In the genomic region with DNA sequence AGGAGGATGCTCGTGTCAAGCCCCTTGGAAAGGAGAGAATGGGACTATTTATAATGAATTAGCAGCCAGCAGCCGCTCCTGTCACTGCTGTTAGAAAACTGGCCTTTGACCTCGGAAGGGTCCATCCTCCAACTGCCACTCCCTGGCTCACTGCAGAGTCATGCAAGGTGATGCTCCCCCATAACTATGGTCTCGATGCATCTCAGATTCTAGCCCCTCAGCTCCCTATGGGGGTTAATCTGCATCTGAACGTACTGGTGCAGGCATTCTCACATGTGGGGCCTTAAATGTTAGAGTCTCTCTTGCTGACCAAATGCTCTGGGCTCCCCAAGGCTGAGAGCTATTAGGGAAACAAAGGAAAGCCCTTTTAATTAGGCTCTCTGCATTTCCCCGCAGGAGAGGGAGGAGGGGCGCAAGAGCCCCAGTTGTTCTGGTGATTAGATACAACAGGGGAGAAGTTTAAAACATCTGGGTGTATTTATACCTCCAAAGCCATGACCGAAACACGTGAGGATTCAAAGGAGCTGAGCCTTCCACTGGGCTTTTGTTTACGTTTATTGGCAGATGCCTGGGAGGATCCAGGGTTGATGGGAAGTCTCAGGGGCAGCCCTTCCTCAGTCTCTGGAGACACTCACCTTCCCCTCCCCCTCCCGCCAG, we compare ENCODE assay signal across 34 cellular contexts.
DNase-seq lines count a peak whose midpoint lies in the region; ATAC-seq, FAIRE-seq and TF ChIP-seq lines count a peak whose summit lies in the region.
"Had no signal": no experiment of that assay in that cellular context is flagged by ENCODE, and none has a peak within 500 bp of the region (broad histone marks: within the 10 kb centered on the region; RNA-seq: fewer than 3 reads in every experiment).

No MANE protein-coding gene starts in this region.

- H3K4me3 Mint-ChIP-seq in WTC11: peak overlapping the region; percentile 47
- H3K4me3 Mint-ChIP-seq: activated naive CD8-positive, alpha-beta T cell treated with anti-CD3 and anti-CD28 coated beads for 36 hours had no signal

- H3K4me3 ChIP-seq in HUES64 (ENCODE audit: low read length) (no peak overlapping the region), small intestine (ENCODE audit: low read depth in 1 of 2, low read length in 2 of 2) (no peak overlapping the region)
- H3K4me3 ChIP-seq: BLaER1, breast epithelium, GM12878, left ventricle myocardium inferior, tibial artery had no signal

- POLR2A ChIA-PET in WTC11 (lab: Charles Lee): interaction anchor here (0.6 to 1.1 kb wide), 4 partner anchors 10 to 361 kb away, joined by 3 to 5 read pairs (median 4); partner anchors contain the start of gene HES1

- peak; percentile 46 for DNase-seq in WTC11 (ENCODE audit: low spot score)
- peak; percentile 73 for DNase-seq in iPS-NIHi11 (ENCODE audit: low spot score)
- DNase-seq in small intestine: peak; percentile 46
- DNase-seq in T1000 (lab: John Stamatoyannopoulos, UW): no peak
- no peak for DNase-seq in activated CD4-positive, alpha-beta T cell treated with anti-CD3 and anti-CD28 coated beads for 1 hour
- DNase-seq: activated CD4-positive, alpha-beta T cell treated with anti-CD3 and anti-CD28 coated beads for 48 hours; activated CD8-positive, alpha-beta memory T cell treated with anti-CD3 and anti-CD28 coated beads for 24 hours; activated effector memory CD4-positive, alpha-beta T cell treated with Interleukin-2 at 50 U/mL for 16 hours; activated naive CD8-positive, alpha-beta T cell treated with anti-CD3 and anti-CD28 coated beads for 36 hours; activated T-cell treated with anti-CD3 and anti-CD28 coated beads, Interleukin-2, amount 50 U/mL, for 1 hour; anterior cingulate cortex; effector CD4-positive, alpha-beta T cell; EL; HCEC 1CT; hippocampal formation; islet precursor cell; left ventricle myocardium inferior; NCI-H1048; NCI-H1694; NCI-H526; SHP77; stimulated activated CD4-positive, alpha-beta T cell treated with anti-CD3 and anti-CD28 coated beads, Interleukin-4, amount 100 ng/mL, for 1 hour; tibial artery had no signal

- 16% methylated on average over 10 of the region's 11 CpGs for WGBS in HUES64
- 59 to 78% (median 71%) methylated on average over 11 of the region's 11 CpGs for WGBS in small intestine, 3 donors

- H3K9me3 Mint-ChIP-seq in WTC11: peaks cover 10% of the 10 kb centered on the region
- H3K9me3 Mint-ChIP-seq: activated naive CD8-positive, alpha-beta T cell treated with anti-CD3 and anti-CD28 coated beads for 36 hours; IgD-negative memory B cell had no signal

- no peak for FAIRE-seq in small intestine (lab: Jason Lieb, UNC)
- FAIRE-seq: GM12878 had no signal

- no peak for TF ChIP-seq CTCF in WTC11 (IDR thresholded peaks at IDR 0.05)

- no peak overlapping the region for H3K9ac ChIP-seq in HUES64 (ENCODE audit: low read depth, low read length)
- H3K9ac ChIP-seq: BLaER1 had no signal

- ATAC-seq in WTC11 (peak; percentile 73), GM19328 (IDR thresholded peaks at IDR 0.05; ENCODE audit: unreplicated experiment) (no peak)
- ATAC-seq: GM12878, Panc1, sciatic nerve had no signal

- H3K27ac Mint-ChIP-seq in WTC11: peak overlapping the region; percentile 84
- H3K27ac Mint-ChIP-seq: activated naive CD8-positive, alpha-beta T cell treated with anti-CD3 and anti-CD28 coated beads for 36 hours; progenitor cell of endocrine pancreas had no signal

- H3K9me3 ChIP-seq in HUES64 (ENCODE audit: insufficient read depth, low read depth, low read length) (no peaks in the 10 kb centered on the region), small intestine (ENCODE audit: control insufficient read depth, low read depth) (no peaks in the 10 kb centered on the region)
- H3K9me3 ChIP-seq: breast epithelium, left ventricle myocardium inferior, tibial artery had no signal

- H3K36me3 Mint-ChIP-seq in WTC11: peaks cover 6% of the 10 kb centered on the region
- H3K36me3 Mint-ChIP-seq: activated naive CD8-positive, alpha-beta T cell treated with anti-CD3 and anti-CD28 coated beads for 36 hours; IgD-negative memory B cell had no signal

- H3K27me3 ChIP-seq in HUES64 (ENCODE audit: insufficient read depth, low read length): peaks cover 55% of the 10 kb centered on the region
- H3K27me3 ChIP-seq in small intestine (ENCODE audit: control insufficient read depth in 2 of 2, insufficient read depth in 2 of 2, low read length in 2 of 2): no peaks in the 10 kb centered on the region
- H3K27me3 ChIP-seq: breast epithelium had no signal

- H3K27ac ChIP-seq in HUES64 (ENCODE audit: low read depth, low read length) (peak overlapping the region; percentile 14; the same call in 1 of the 2 replicates), small intestine (ENCODE audit: low read depth in 1 of 2, low read length in 1 of 2) (no peak overlapping the region)
- H3K27ac ChIP-seq: BLaER1, breast epithelium, epithelial cell of prostate, left ventricle myocardium inferior, tibial artery, VCaP had no signal

- peaks cover 50% of the 10 kb centered on the region for H3K27me3 Mint-ChIP-seq in WTC11 (ENCODE audit: low read depth)

- H3K36me3 ChIP-seq in HUES64 (ENCODE audit: insufficient read depth, low read length): no peaks in the 10 kb centered on the region
- no peaks in the 10 kb centered on the region for H3K36me3 ChIP-seq in small intestine (ENCODE audit: control insufficient read depth in 2 of 2, insufficient read depth in 2 of 2, low read length in 2 of 2)
- H3K36me3 ChIP-seq: BLaER1, breast epithelium, left ventricle myocardium inferior, tibial artery had no signal

- peaks cover 64% of the 10 kb centered on the region for H3K4me1 Mint-ChIP-seq in WTC11

- CTCF ChIA-PET in WTC11 (lab: Charles Lee): interaction anchor here (0.6 to 2.1 kb wide), 4 partner anchors 37 to 540 kb away, joined by 3 to 15 read pairs (median 4); no protein-coding TSS in a partner anchor

- H3K4me1 ChIP-seq in HUES64 (ENCODE audit: insufficient read depth, low read length) (peaks cover 54% of the 10 kb centered on the region), small intestine (ENCODE audit: control insufficient read depth in 2 of 2, insufficient read depth in 1 of 2, low read depth in 1 of 2, low read length in 1 of 2) (peaks cover 0 to 4% of the 10 kb centered on the region in 2 donors)
- H3K4me1 ChIP-seq: BLaER1 had no signal

TF ChIP-seq in WTC11, 78 proteins besides CTCF, POLR2A, EP300 and RAD21 (continues in another document):
- TF ChIP-seq FOXK1 (CRISPR knock-in tag; IDR thresholded peaks at IDR 0.05): peak; percentile 84; the same call in 1 of the 2 replicates
- TF ChIP-seq AR (CRISPR knock-in tag; IDR thresholded peaks at IDR 0.05): no peak
- no peak for TF ChIP-seq SOX15 (CRISPR knock-in tag; IDR thresholded peaks at IDR 0.05)
- no peak for TF ChIP-seq ZNF219 (CRISPR knock-in tag; IDR thresholded peaks at IDR 0.05; ENCODE audit: borderline replicate concordance)
- TF ChIP-seq ZNF138 (CRISPR knock-in tag; conservative IDR thresholded peaks at IDR 0.05): no peak
- TF ChIP-seq, protein P1, sequence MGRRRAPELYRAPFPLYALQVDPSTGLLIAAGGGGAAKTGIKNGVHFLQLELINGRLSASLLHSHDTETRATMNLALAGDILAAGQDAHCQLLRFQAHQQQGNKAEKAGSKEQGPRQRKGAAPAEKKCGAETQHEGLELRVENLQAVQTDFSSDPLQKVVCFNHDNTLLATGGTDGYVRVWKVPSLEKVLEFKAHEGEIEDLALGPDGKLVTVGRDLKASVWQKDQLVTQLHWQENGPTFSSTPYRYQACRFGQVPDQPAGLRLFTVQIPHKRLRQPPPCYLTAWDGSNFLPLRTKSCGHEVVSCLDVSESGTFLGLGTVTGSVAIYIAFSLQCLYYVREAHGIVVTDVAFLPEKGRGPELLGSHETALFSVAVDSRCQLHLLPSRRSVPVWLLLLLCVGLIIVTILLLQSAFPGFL (CRISPR knock-in tag; IDR thresholded peaks at IDR 0.05; ENCODE audit: borderline replicate concordance): no peak
- no peak for TF ChIP-seq SMAD4 (CRISPR knock-in tag; IDR thresholded peaks at IDR 0.05)
- 0 out of 2 replicates have a peak, but pooled peaks have one; percentile 33 for TF ChIP-seq SP1 (CRISPR knock-in tag; conservative IDR thresholded peaks at IDR 0.05)
- TF ChIP-seq, protein P2, sequence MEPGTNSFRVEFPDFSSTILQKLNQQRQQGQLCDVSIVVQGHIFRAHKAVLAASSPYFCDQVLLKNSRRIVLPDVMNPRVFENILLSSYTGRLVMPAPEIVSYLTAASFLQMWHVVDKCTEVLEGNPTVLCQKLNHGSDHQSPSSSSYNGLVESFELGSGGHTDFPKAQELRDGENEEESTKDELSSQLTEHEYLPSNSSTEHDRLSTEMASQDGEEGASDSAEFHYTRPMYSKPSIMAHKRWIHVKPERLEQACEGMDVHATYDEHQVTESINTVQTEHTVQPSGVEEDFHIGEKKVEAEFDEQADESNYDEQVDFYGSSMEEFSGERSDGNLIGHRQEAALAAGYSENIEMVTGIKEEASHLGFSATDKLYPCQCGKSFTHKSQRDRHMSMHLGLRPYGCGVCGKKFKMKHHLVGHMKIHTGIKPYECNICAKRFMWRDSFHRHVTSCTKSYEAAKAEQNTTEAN (CRISPR knock-in tag; IDR thresholded peaks at IDR 0.05): no peak
- peak; percentile 93 for TF ChIP-seq TEAD1 (CRISPR knock-in tag; IDR thresholded peaks at IDR 0.05)
- no peak for TF ChIP-seq CREB1 (CRISPR knock-in tag; IDR thresholded peaks at IDR 0.05)
- peak; percentile 58; the same call in 1 of the 2 replicates for TF ChIP-seq ETV6 (CRISPR knock-in tag; IDR thresholded peaks at IDR 0.05)
- no peak for TF ChIP-seq EMX1 (CRISPR knock-in tag; IDR thresholded peaks at IDR 0.05)

Comparison
In these comparisons a context has a peak if more than half of its experiments do, and no peak if none do; other contexts are left out.
1. DNase-seq: peak in WTC11 (single experiment), iPS-NIHi11 (single experiment) and small intestine (single experiment); none in T1000 (single experiment) and activated CD4-positive, alpha-beta T cell treated with anti-CD3 and anti-CD28 coated beads for 1 hour (single experiment).